Comparison of ENCODE assay signal across 26 cellular contexts in the genomic region with DNA sequence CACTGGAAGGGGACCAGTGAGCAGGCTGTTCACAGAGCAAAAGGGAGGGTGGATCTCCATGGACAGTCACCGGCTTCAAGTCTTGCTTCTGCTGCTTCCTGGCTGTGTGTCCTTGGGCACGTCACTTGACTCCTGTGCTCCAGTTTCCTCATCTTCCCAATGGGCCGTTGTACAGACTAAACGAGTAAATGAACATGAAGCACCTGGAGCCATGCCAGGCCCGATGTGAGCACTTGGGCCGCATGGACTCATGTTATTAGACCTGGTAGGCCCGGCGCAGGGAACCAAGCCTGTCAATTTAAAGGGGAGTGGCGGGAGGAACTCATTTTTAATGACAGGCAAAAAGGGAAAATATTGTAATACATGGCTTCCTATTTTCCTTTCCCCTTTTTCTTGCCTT. TPM values are rescaled to one million over a fixed set of nuclear protein-coding genes. Genes with fewer than 3 reads are reported as not detected.
A peak's percentile ranks its signal among the peaks of the same experiment; 100 is the strongest.
DNase-seq lines count a peak whose midpoint lies in the region; ATAC-seq and TF ChIP-seq lines count a peak whose summit lies in the region.
"Had no signal": no experiment of that assay in that cellular context is flagged by ENCODE, and none has a peak within 500 bp of the region (broad histone marks: within the 10 kb centered on the region; RNA-seq: fewer than 3 reads in every experiment).

No MANE protein-coding gene starts in this region.

- WGBS in right cardiac atrium: 66% methylated on average over 9 of the region's 9 CpGs

- ATAC-seq in right cardiac atrium (peak in 1 of 2 donors; percentile 10), upper lobe of right lung (peak; percentile 12), HG02884 (IDR thresholded peaks at IDR 0.05; ENCODE audit: unreplicated experiment) (no peak), GM18868 (IDR thresholded peaks at IDR 0.05; ENCODE audit: unreplicated experiment) (no peak)
- ATAC-seq: GM12878; naive thymus-derived CD8-positive, alpha-beta T cell had no signal

- no peak overlapping the region for H2AFZ ChIP-seq in PC-9

- intact Hi-C loops in PC-9 (cut with micrococcal nuclease; ENCODE audit: unreplicated experiment) (loop anchor here (10.0 kb wide), 1 partner anchor 154 kb away; no protein-coding TSS in a partner anchor), right cardiac atrium (cut with DNase I) (loop anchor here in 1 of 4 donors (10.0 kb wide), 1 partner anchor 984 kb away; no protein-coding TSS in a partner anchor), upper lobe of right lung (cut with DNase I) (no loop called here)

- TF ChIP-seq CTCF in PC-9 (conservative IDR thresholded peaks at IDR 0.05): no peak
- no peak for TF ChIP-seq CTCF in upper lobe of right lung (IDR thresholded peaks at IDR 0.05)

- no peaks in the 10 kb centered on the region for H3K79me2 ChIP-seq in PC-9 (ENCODE audit: low read depth)

- H3K4me2 ChIP-seq in PC-9: no peak overlapping the region

- no peaks in the 10 kb centered on the region for H3K9me2 ChIP-seq in PC-9 (ENCODE audit: insufficient read depth)

- CTCF ChIA-PET in PC-9 (lab: Charles Lee): no interaction called here

- TSS peak; percentile 8 for BruUV-seq in PC-9 (replicated peaks; lab: Mats Ljungman, UMichigan)

- H3K4me1 ChIP-seq in PC-9 (replicated peaks; ENCODE audit: insufficient read depth): peaks cover 9% of the 10 kb centered on the region
- H3K4me1 ChIP-seq in right cardiac atrium (ENCODE audit: control insufficient read depth, insufficient read depth, low read length): no peaks in the 10 kb centered on the region
- peaks cover 2% of the 10 kb centered on the region for H3K4me1 ChIP-seq in upper lobe of right lung

- DNase-seq in NOMO-1 treated with DMSO at 0.1 percent for 48 hours (lab: John Stamatoyannopoulos, UW; ENCODE audit: unreplicated experiment) (peak; percentile 20), NOMO-1 treated with dmso at 0.1 percent for 144 hours (lab: John Stamatoyannopoulos, UW; ENCODE audit: unreplicated experiment) (no peak), PC-9 (no peak), right cardiac atrium (peak in 2 of 3 donors; percentile 50 to 83), upper lobe of right lung (no peak)
- DNase-seq: activated CD4-positive, alpha-beta T cell treated with anti-CD3 and anti-CD28 coated beads, Interleukin-2, amount 10 ng/mL, durations not matched to agents 24 days and 14 days; activated gamma-delta T cell; activated T-cell treated with anti-CD3 and anti-CD28 coated beads, Interleukin-2, amount 50 U/mL, for 1 hour; Caco-2; cerebellar nuclear complex; dorsolateral prefrontal cortex; KBM-7; MG63; naive thymus-derived CD8-positive, alpha-beta T cell; NCI-H1436 treated with DMSO at 0.1 percent for 48 hours; NCI-H774; OCI-M1; SHP77 treated with DMSO at 0.1 percent for 48 hours; small intestine; stimulated activated naive CD8-positive, alpha-beta T cell treated with anti-CD3 and anti-CD28 coated beads, Interleukin-15, amount 100 ng/mL, for 72 hours; T-helper 9 cell had no signal

- H3K9me3 ChIP-seq in PC-9 (ENCODE audit: insufficient read depth, low read depth) (no peaks in the 10 kb centered on the region), right cardiac atrium (ENCODE audit: control insufficient read depth, low read length) (no peaks in the 10 kb centered on the region), upper lobe of right lung (no peaks in the 10 kb centered on the region)
- H3K9me3 ChIP-seq: Caco-2, MG63 had no signal

- H3K27me3 ChIP-seq in PC-9 (ENCODE audit: insufficient read depth, low read depth): no peaks in the 10 kb centered on the region
- H3K27me3 ChIP-seq in right cardiac atrium (ENCODE audit: control insufficient read depth, insufficient read depth): no peaks in the 10 kb centered on the region
- H3K27me3 ChIP-seq in upper lobe of right lung: no peaks in the 10 kb centered on the region
- H3K27me3 ChIP-seq: BLaER1 treated with 17β-estradiol and CSF1 and Interleukin-3, amounts not matched to agents 10 nM and 100 nM; dorsolateral prefrontal cortex; MG63 had no signal

- H3F3A ChIP-seq in PC-9 (ENCODE audit: insufficient read depth, low read depth): peaks cover 20% of the 10 kb centered on the region; the same call in 1 of the 2 replicates

- H4K20me1 ChIP-seq in PC-9 (ENCODE audit: insufficient read depth): no peaks in the 10 kb centered on the region

- H3K27ac ChIP-seq in PC-9 (no peak overlapping the region), right cardiac atrium (ENCODE audit: low read length) (no peak overlapping the region), upper lobe of right lung (no peak overlapping the region)
- H3K27ac ChIP-seq: dorsolateral prefrontal cortex, VCaP had no signal

- H3K36me3 ChIP-seq in PC-9 (ENCODE audit: low read depth): peaks cover 7% of the 10 kb centered on the region; the same call in 1 of the 2 replicates
- peaks cover 16% of the 10 kb centered on the region for H3K36me3 ChIP-seq in upper lobe of right lung

- H3K4me3 ChIP-seq in PC-9: no peak overlapping the region
- no peak overlapping the region for H3K4me3 ChIP-seq in right cardiac atrium (ENCODE audit: low read length)
- H3K4me3 ChIP-seq in upper lobe of right lung: no peak overlapping the region
- H3K4me3 ChIP-seq: BLaER1 treated with 17β-estradiol and CSF1 and Interleukin-3, amounts not matched to agents 10 nM and 100 nM; dorsolateral prefrontal cortex; GM12878; MG63 had no signal

- POLR2A ChIA-PET in PC-9 (lab: Charles Lee; ENCODE audit: unreplicated experiment): no interaction called here

RNA-seq across cellular contexts. Expression of gene TENT4A, which starts 47.4 kb away (rescaled TPM):
- 72.8 and 84.8 TPM in 2 replicates for total RNA-seq in PC-9 (2021)
- 10 to 100 TPM; 11.2 to 14.5 (median 12.3) TPM for total RNA-seq in right cardiac atrium
- 4.7 TPM for polyA plus RNA-seq in right cardiac atrium
- 19.9 TPM for total RNA-seq in upper lobe of right lung

Comparison
In these comparisons a context has a peak if more than half of its experiments do, and no peak if none do; other contexts are left out.
1. DNase-seq: peak in NOMO-1 treated with DMSO at 0.1 percent for 48 hours (single experiment) and right cardiac atrium (2 of 3); none in NOMO-1 treated with dmso at 0.1 percent for 144 hours (single experiment), PC-9 (0 of 2) and upper lobe of right lung (single experiment).